Comparison of ENCODE assay signal across 8 cellular contexts in the genomic region with DNA sequence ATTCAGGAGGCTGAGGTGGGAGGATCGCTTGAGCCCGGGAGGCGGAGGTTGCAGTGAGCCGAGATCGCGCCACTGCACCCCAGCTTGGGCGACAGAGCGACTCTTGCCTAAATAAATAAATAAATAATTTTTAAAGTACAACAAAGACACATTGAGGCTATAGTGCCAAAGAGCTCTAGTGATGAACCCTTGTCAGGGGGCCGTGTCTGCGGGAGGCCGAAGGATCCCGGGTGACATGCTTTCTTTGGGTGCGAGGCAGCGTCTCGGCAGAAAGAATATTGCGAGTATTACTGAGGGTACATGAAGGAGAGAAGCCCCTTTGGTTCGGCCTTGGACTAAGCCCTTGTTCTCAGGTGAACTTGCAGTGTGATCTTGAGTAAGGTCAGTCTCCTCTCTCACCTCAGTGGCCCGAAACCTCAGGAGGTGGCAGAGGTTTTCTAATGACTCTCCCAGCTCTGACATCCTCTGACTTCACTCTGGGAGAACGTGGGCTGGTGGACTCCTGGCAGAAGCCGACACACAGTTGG. TPM values are rescaled to one million over a fixed set of nuclear protein-coding genes. Genes with fewer than 3 reads are reported as not detected.
A peak's percentile ranks its signal among the peaks of the same experiment; 100 is the strongest.
DNase-seq lines count a peak whose midpoint lies in the region; ATAC-seq and TF ChIP-seq lines count a peak whose summit lies in the region.

No MANE protein-coding gene starts in this region.

- H3K9me3 Mint-ChIP-seq in activated T-helper 17 cell treated with anti-CD3 and anti-CD28 coated beads, Interleukin-2, amount 50 U/mL, for 72 hours, result no peaks in the 10 kb centered on the region
- H3K9me3 Mint-ChIP-seq in stimulated activated effector memory CD8-positive, alpha-beta T cell treated with anti-CD3 and anti-CD28 coated beads, Interleukin-12 subunit alpha, Interleukin-12 subunit beta, amount 100 ng/mL, for 72 hours, result no peaks in the 10 kb centered on the region

- no peaks in the 10 kb centered on the region for H3K36me3 Mint-ChIP-seq in activated T-helper 17 cell treated with anti-CD3 and anti-CD28 coated beads, Interleukin-2, amount 50 U/mL, for 72 hours (ENCODE audit: low read depth)
- H3K36me3 Mint-ChIP-seq in stimulated activated effector memory CD8-positive, alpha-beta T cell treated with anti-CD3 and anti-CD28 coated beads, Interleukin-12 subunit alpha, Interleukin-12 subunit beta, amount 100 ng/mL, for 72 hours, result no peaks in the 10 kb centered on the region

- H3K27me3 Mint-ChIP-seq in activated T-helper 17 cell treated with anti-CD3 and anti-CD28 coated beads, Interleukin-2, amount 50 U/mL, for 72 hours, result peaks cover 5% of the 10 kb centered on the region

- H3K4me1 ChIP-seq in iPS-15b (ENCODE audit: control insufficient read depth, insufficient read depth, low read length), result no peaks in the 10 kb centered on the region

- H3K4me3 Mint-ChIP-seq in activated T-helper 17 cell treated with anti-CD3 and anti-CD28 coated beads, Interleukin-2, amount 50 U/mL, for 72 hours, result peak overlapping the region; percentile 90
- H3K4me3 Mint-ChIP-seq in stimulated activated effector memory CD8-positive, alpha-beta T cell treated with anti-CD3 and anti-CD28 coated beads, Interleukin-12 subunit alpha, Interleukin-12 subunit beta, amount 100 ng/mL, for 72 hours, result peak overlapping the region; percentile 81

- H3K4me1 Mint-ChIP-seq in activated T-helper 17 cell treated with anti-CD3 and anti-CD28 coated beads, Interleukin-2, amount 50 U/mL, for 72 hours, result peaks cover 16% of the 10 kb centered on the region
- peaks cover 23% of the 10 kb centered on the region for H3K4me1 Mint-ChIP-seq in stimulated activated effector memory CD8-positive, alpha-beta T cell treated with anti-CD3 and anti-CD28 coated beads, Interleukin-12 subunit alpha, Interleukin-12 subunit beta, amount 100 ng/mL, for 72 hours

- H3K9me3 ChIP-seq in iPS-15b (ENCODE audit: control insufficient read depth, insufficient read depth, low read length), result no peaks in the 10 kb centered on the region

- peak overlapping the region; percentile 9 for H3K9ac ChIP-seq in iPS-15b (ENCODE audit: low read depth, low read length)

- TF ChIP-seq CTCF in HFF-Myc (IDR thresholded peaks at IDR 0.05; ENCODE audit: low read depth, low read length, missing control alignments), result no peak

- DNase-seq in HFF-Myc (ENCODE audit: extremely low read depth, low read depth) (no peak), NCI-H1694 (lab: John Stamatoyannopoulos, UW) (no peak), NCI-H2029 (lab: John Stamatoyannopoulos, UW) (no peak), RKO (ENCODE audit: low spot score) (no peak)
- no peak for DNase-seq in stimulated activated effector memory CD8-positive, alpha-beta T cell treated with anti-CD3 and anti-CD28 coated beads, Interleukin-12 subunit alpha, Interleukin-12 subunit beta, amount 100 ng/mL, for 72 hours (ENCODE audit: low spot score in 2 of 2)
- DNase-seq in activated CD4-positive, alpha-beta T cell treated with anti-CD3 and anti-CD28 coated beads for 4 hours, result no peak

- peaks cover 2% of the 10 kb centered on the region for H3K27me3 ChIP-seq in iPS-15b (ENCODE audit: control insufficient read depth, insufficient read depth, low read length)

- ATAC-seq in activated T-helper 17 cell treated with anti-CD3 and anti-CD28 coated beads, Interleukin-2, amount 50 U/mL, for 72 hours (replicated peaks), result no peak
- ATAC-seq in stimulated activated effector memory CD8-positive, alpha-beta T cell treated with anti-CD3 and anti-CD28 coated beads, Interleukin-12 subunit alpha, Interleukin-12 subunit beta, amount 100 ng/mL, for 72 hours, result no peak

- no peaks in the 10 kb centered on the region for H3K36me3 ChIP-seq in iPS-15b (ENCODE audit: control insufficient read depth, insufficient read depth, low read length)

- H3K27ac Mint-ChIP-seq in activated T-helper 17 cell treated with anti-CD3 and anti-CD28 coated beads, Interleukin-2, amount 50 U/mL, for 72 hours, result no peak overlapping the region
- peak overlapping the region; percentile 79 for H3K27ac Mint-ChIP-seq in stimulated activated effector memory CD8-positive, alpha-beta T cell treated with anti-CD3 and anti-CD28 coated beads, Interleukin-12 subunit alpha, Interleukin-12 subunit beta, amount 100 ng/mL, for 72 hours

- peak overlapping the region; percentile 57 for H3K4me3 ChIP-seq in HFF-Myc (replicated peaks; ENCODE audit: low read depth, low read length)
- peak overlapping the region; percentile 41 for H3K4me3 ChIP-seq in iPS-15b (ENCODE audit: low read depth, low read length)

RNA-seq across cellular contexts. Expression of a gene that starts 0.4 kb away (rescaled TPM):
- total RNA-seq in activated T-helper 17 cell treated with anti-CD3 and anti-CD28 coated beads, Interleukin-2, amount 50 U/mL, for 72 hours, result 1 to 10 TPM; 4.2 to 5.4 TPM
